Comparison of ENCODE assay signal across 17 cellular contexts in the genomic region with DNA sequence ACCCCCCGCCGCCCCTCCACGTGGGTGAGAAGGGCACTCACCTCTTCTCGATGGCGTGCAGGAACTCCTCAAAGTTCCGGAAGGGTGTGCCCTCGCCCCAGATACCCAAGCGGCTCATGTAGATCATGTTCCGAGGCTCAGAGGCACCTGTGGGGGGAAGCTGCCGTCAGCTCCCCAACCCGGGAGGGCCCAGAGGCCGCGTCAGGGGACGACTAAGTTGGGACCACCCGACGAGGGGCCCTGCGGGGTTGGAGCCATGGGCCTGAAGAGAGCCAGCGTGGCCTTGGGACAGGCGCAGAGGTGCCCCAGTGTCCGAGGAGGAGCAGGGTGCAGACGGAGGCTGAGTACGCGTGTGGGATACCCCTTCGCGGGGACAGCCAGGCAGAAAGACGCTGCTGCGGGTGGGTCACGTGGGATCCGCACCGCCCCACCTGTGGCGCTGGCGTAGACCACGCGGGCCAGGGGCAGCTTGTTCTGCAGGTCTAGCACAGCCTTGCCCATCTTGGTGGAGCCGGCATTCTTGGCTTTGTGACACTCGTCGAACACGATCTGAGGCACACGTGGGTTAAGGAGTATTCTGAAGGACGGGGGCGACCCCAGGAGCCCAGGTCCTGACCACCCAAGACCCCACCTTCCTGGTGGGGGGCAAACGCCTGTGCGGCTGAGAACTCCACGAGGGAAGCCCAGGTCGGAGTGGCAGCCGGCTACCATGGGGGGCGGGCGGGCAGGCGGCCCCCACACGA. TPM values are rescaled to one million over a fixed set of nuclear protein-coding genes. Genes with fewer than 3 reads are reported as not detected.
DNase-seq lines count a peak whose midpoint lies in the region; ATAC-seq, FAIRE-seq and TF ChIP-seq lines count a peak whose summit lies in the region.
"Had no signal": no experiment of that assay in that cellular context is flagged by ENCODE, and none has a peak within 500 bp of the region (broad histone marks: within the 10 kb centered on the region; RNA-seq: fewer than 3 reads in every experiment).

No MANE protein-coding gene starts in this region.

- H4K8ac ChIP-seq in H1 (ENCODE audit: extremely low read depth, insufficient read depth, low read length), result 0 out of 2 replicates have a peak overlapping the region, but pooled peaks have one; percentile 51
- H4K8ac ChIP-seq in trophoblast cell (ENCODE audit: low read depth, low read length), result no peak overlapping the region

- H3K27ac ChIP-seq in H1 (ENCODE audit: low read depth, low read length), result no peak overlapping the region
- no peak overlapping the region for H3K27ac ChIP-seq in trophoblast cell (ENCODE audit: low read depth, low read length)
- H3K27ac ChIP-seq: 22Rv1, BLaER1, GM23248 had no signal

- no peak overlapping the region for H4K5ac ChIP-seq in H1 (ENCODE audit: insufficient read length, low read depth, low read length)

- H3K79me2 ChIP-seq in H1 (ENCODE audit: control insufficient read depth in 1 of 2, insufficient read depth in 2 of 2, low read length in 2 of 2) (no peaks in the 10 kb centered on the region), trophoblast cell (ENCODE audit: control insufficient read depth, insufficient read depth, low read length, poor library complexity) (no peaks in the 10 kb centered on the region)

- H3K36me3 ChIP-seq in BE2C (peaks cover 46% of the 10 kb centered on the region), H1 (ENCODE audit: control insufficient read depth in 2 of 4, insufficient read depth in 4 of 4, low read length in 3 of 4) (peaks cover 0 to 51% (median 9%) of the 10 kb centered on the region in 4 experiments; a peak in 4 of 8 replicates), trophoblast cell (ENCODE audit: control insufficient read depth in 1 of 2, insufficient read depth in 2 of 2, low read length in 2 of 2) (peaks cover 84 to 85% of the 10 kb centered on the region in 2 experiments)

- DNase-seq in activated CD4-positive, CD25-positive, alpha-beta regulatory T cell treated with anti-CD3 and anti-CD28 coated beads, Interleukin-2, amount 50 U/mL, for 72 hours, result peak; percentile 30
- DNase-seq in BE2C, result peak; percentile 13
- no peak for DNase-seq in H1 (ENCODE audit: low read depth in 1 of 2, low spot score in 2 of 2)
- DNase-seq in trophoblast cell, result no peak
- DNase-seq in GM12891 (ENCODE audit: insufficient read length, low spot score), result no peak
- DNase-seq: Caco-2, DND-41, GDM1, GM23248, H7, HFFc6 had no signal

- H4K91ac ChIP-seq in H1 (replicated peaks; ENCODE audit: insufficient read length, low read length), result no peak overlapping the region
- H4K91ac ChIP-seq in trophoblast cell (ENCODE audit: low read depth, low read length), result no peak overlapping the region

- H3K9me3 ChIP-seq in BE2C (no peaks in the 10 kb centered on the region), H1 (ENCODE audit: insufficient read depth in 2 of 2, low read depth in 1 of 2, low read length in 1 of 2) (no peaks in the 10 kb centered on the region), trophoblast cell (ENCODE audit: insufficient read depth, low read depth, low read length) (peaks cover 2% of the 10 kb centered on the region)
- H3K9me3 ChIP-seq: BLaER1, Caco-2 had no signal

- H3K79me1 ChIP-seq in H1 (ENCODE audit: low read depth, low read length) (no peaks in the 10 kb centered on the region), trophoblast cell (ENCODE audit: low read length) (no peaks in the 10 kb centered on the region)

- TF ChIP-seq CTCF in BE2C (IDR thresholded peaks at IDR 0.05; ENCODE audit: low read depth, low read length) (no peak), H1 (IDR thresholded peaks at IDR 0.05; ENCODE audit: control extremely low read depth in 1 of 3, insufficient read depth in 1 of 3, low read depth in 1 of 3, low read length in 3 of 3) (no peak)

- WGBS in H1 (ENCODE audit: extremely low coverage in 1 of 2, insufficient coverage in 1 of 2, insufficient read length in 1 of 2, insufficient replicate concordance in 2 of 2, low coverage in 1 of 2, low lambda C conversion rate in 2 of 2, missing lambda C conversion rate in 1 of 2), 2 experiments, result 95% methylated on average over 45 of the region's 50 CpGs; no CpG with 5 or more reads in 1 of the 2 experiments
- no CpG with 5 or more reads among the region's 50 CpGs for WGBS in trophoblast cell (ENCODE audit: extremely low coverage, insufficient coverage, insufficient read length)

- H3K4me3 ChIP-seq in BE2C (ENCODE audit: low read depth, low read length) (no peak overlapping the region), H1 (ENCODE audit: extremely low read depth in 1 of 4, insufficient read depth in 2 of 4, low read depth in 3 of 4, low read length in 4 of 4) (no peak overlapping the region), trophoblast cell (ENCODE audit: low read depth, low read length) (peak overlapping the region; percentile 23)
- H3K4me3 ChIP-seq: BLaER1, GM23248 had no signal

- H2BK120ac ChIP-seq in H1 (replicated peaks; ENCODE audit: low read depth, low read length), result no peak overlapping the region
- H2BK120ac ChIP-seq in trophoblast cell (ENCODE audit: insufficient read depth, low read length, poor library complexity), result no peak overlapping the region

- TF ChIP-seq RAD21 in H1 (IDR thresholded peaks at IDR 0.05 in 1 of 2, conservative IDR thresholded peaks at IDR 0.05 in 1 of 2; ENCODE audit: low read depth in 2 of 2, low read length in 2 of 2), result no peak

- H2BK20ac ChIP-seq in H1 (ENCODE audit: low read length), result no peak overlapping the region

- H3K18ac ChIP-seq in H1 (ENCODE audit: extremely low read depth, low read length), result no peak overlapping the region
- H3K18ac ChIP-seq in trophoblast cell (ENCODE audit: low read length), result no peak overlapping the region

- H3K23ac ChIP-seq in H1 (ENCODE audit: insufficient read length) (no peak overlapping the region), trophoblast cell (ENCODE audit: low read length) (no peak overlapping the region)

- H3K9ac ChIP-seq in H1 (replicated peaks in 1 of 4; ENCODE audit: extremely low read depth in 1 of 4, low read depth in 3 of 4, low read length in 3 of 4) (no peak overlapping the region), trophoblast cell (ENCODE audit: low read length) (no peak overlapping the region)
- H3K9ac ChIP-seq: BLaER1, GM23248 had no signal

- POLR2A ChIA-PET in H1 (lab: Charles Lee; ENCODE audit: partially characterized antibody), result interaction anchor here (0.6 to 1.3 kb wide), 6 partner anchors 11 to 152 kb away, joined by 3 read pairs; no protein-coding TSS in a partner anchor

- peaks cover 0 to 1% of the 10 kb centered on the region in 2 experiments for H4K20me1 ChIP-seq in H1 (replicated peaks in 1 of 2; ENCODE audit: control insufficient read depth in 1 of 2, insufficient read depth in 2 of 2, low read length in 2 of 2)

- H3K14ac ChIP-seq in H1 (ENCODE audit: insufficient read length), result no peak overlapping the region
- H3K14ac ChIP-seq in trophoblast cell (ENCODE audit: low read length), result no peak overlapping the region

- H2AK5ac ChIP-seq in H1 (ENCODE audit: low read depth, low read length), result no peak overlapping the region
- no peak overlapping the region for H2AK5ac ChIP-seq in trophoblast cell (ENCODE audit: low read length)

- no peak for TF ChIP-seq EP300 in H1 (IDR thresholded peaks at IDR 0.05; ENCODE audit: borderline replicate concordance in 1 of 2, low read depth in 2 of 2, low read length in 2 of 2)

- H3K23me2 ChIP-seq in H1 (ENCODE audit: low read depth, low read length), result no peaks in the 10 kb centered on the region

- H3K4ac ChIP-seq in H1 (replicated peaks; ENCODE audit: insufficient read length, low read depth, low read length), result no peak overlapping the region
- H3K4ac ChIP-seq in trophoblast cell (ENCODE audit: low read depth, low read length), result no peak overlapping the region

- H3K56ac ChIP-seq in H1 (replicated peaks; ENCODE audit: insufficient read length, low read depth, low read length), result no peak overlapping the region

- no peak overlapping the region for H3K4me2 ChIP-seq in H1 (ENCODE audit: insufficient read depth in 1 of 2, low read depth in 2 of 2, low read length in 2 of 2)
- H3K4me2 ChIP-seq in trophoblast cell (ENCODE audit: low read length), result no peak overlapping the region
- H3K4me2 ChIP-seq: BLaER1 had no signal

- TF ChIP-seq POLR2A in H1 (IDR thresholded peaks at IDR 0.05; ENCODE audit: control extremely low read depth in 1 of 2, low read depth in 2 of 2, low read length in 2 of 2) (no peak), GM12891 (IDR thresholded peaks at IDR 0.05; ENCODE audit: low read depth, low read length) (no peak)

- CTCF ChIA-PET in H1 (lab: Charles Lee; ENCODE audit: partially characterized antibody), result interaction anchor here (0.6 to 1.4 kb wide), 3 partner anchors 9 to 1305 kb away, joined by 3 to 6 read pairs (median 3); no protein-coding TSS in a partner anchor

- FAIRE-seq in H1 (lab: Jason Lieb, UNC) (no peak), GM12891 (lab: Jason Lieb, UNC) (no peak)
- FAIRE-seq: HTR-8/SVneo had no signal

- H4K12ac ChIP-seq in trophoblast cell (ENCODE audit: low read depth, low read length), result no peak overlapping the region

- H3K27me3 ChIP-seq in BE2C, result no peaks in the 10 kb centered on the region
- H3K27me3 ChIP-seq in H1 (replicated peaks in 1 of 4; ENCODE audit: control insufficient read depth in 3 of 4, extremely low read depth in 1 of 4, insufficient read depth in 3 of 4, low read length in 3 of 4), result no peaks in the 10 kb centered on the region
- no peaks in the 10 kb centered on the region for H3K27me3 ChIP-seq in trophoblast cell (ENCODE audit: insufficient read depth, low read length)
- H3K27me3 ChIP-seq: BLaER1 had no signal

- no peak overlapping the region for H2BK5ac ChIP-seq in H1 (ENCODE audit: low read depth, low read length)
- no peak overlapping the region for H2BK5ac ChIP-seq in trophoblast cell (ENCODE audit: low read depth, low read length, poor library complexity)

- no peak for ATAC-seq in activated CD4-positive, CD25-positive, alpha-beta regulatory T cell treated with anti-CD3 and anti-CD28 coated beads, Interleukin-2, amount 50 U/mL, for 24 hours
- ATAC-seq in esophagus mucosa (no peak), GM21619 (IDR thresholded peaks at IDR 0.05; ENCODE audit: unreplicated experiment) (no peak)

- H3K4me1 ChIP-seq in BE2C (no peaks in the 10 kb centered on the region), H1 (replicated peaks in 1 of 4; ENCODE audit: control insufficient read depth in 3 of 4, insufficient read depth in 4 of 4, low read length in 3 of 4) (peaks cover 0 to 4% (median 2%) of the 10 kb centered on the region in 4 experiments; a peak in 3 of 7 replicates), trophoblast cell (ENCODE audit: control insufficient read depth in 1 of 2, insufficient read depth in 2 of 2, low read length in 2 of 2) (no peaks in the 10 kb centered on the region)
- H3K4me1 ChIP-seq: BLaER1, Caco-2 had no signal

- H2BK12ac ChIP-seq in H1 (ENCODE audit: low read depth, low read length) (no peak overlapping the region), trophoblast cell (ENCODE audit: low read length) (no peak overlapping the region)

- H2AFZ ChIP-seq in H1 (ENCODE audit: low read length) (no peak overlapping the region), trophoblast cell (ENCODE audit: insufficient read depth, low read length, poor library complexity) (no peak overlapping the region)
- H2AFZ ChIP-seq: GM23248 had no signal

- H2BK15ac ChIP-seq in H1 (ENCODE audit: low read length), result no peak overlapping the region

RNA-seq across cellular contexts. Expression of a gene that starts 15.9 kb away (rescaled TPM):
- polyA plus RNA-seq in BE2C (2012; ENCODE audit: insufficient read depth, insufficient read length, low read depth), result 790 TPM
- total RNA-seq in H1 (2021; fragmentation: NEBNext Ultra II Directional; extraction: Animal tissue kit (Norgen Biotek cat#: 25700)), result 342 and 355 TPM in 2 replicates
- polyA plus RNA-seq in H1 (2011; rRNA removed), result 693 and 947 TPM in 2 replicates
- 779 TPM for polyA plus RNA-seq in H1 (2011; cell fraction: cytosol; rRNA removed)
- 730 TPM for polyA plus RNA-seq in H1 (2011; cell fraction: nucleus; rRNA removed)
- 475 to 711 TPM (median 640 TPM) in 4 replicates for polyA plus RNA-seq in H1 (2012, experiment 1 of 2)
- polyA plus RNA-seq in H1 (2012, experiment 2 of 2), result 958 TPM
- 575 TPM for polyA plus RNA-seq in H1 (2013, experiment 1 of 2)
- polyA plus RNA-seq in H1 (2013, experiment 2 of 2), result 562 TPM
- 186 and 191 TPM in 2 replicates for polyA minus RNA-seq in H1 (2011; rRNA and poly(A)+ RNA removed)
- 297 TPM for polyA minus RNA-seq in H1 (2011; cell fraction: cytosol; rRNA and poly(A)+ RNA removed)
- polyA minus RNA-seq in H1 (2011; cell fraction: nucleus; rRNA and poly(A)+ RNA removed), result 155 TPM
- polyA plus RNA-seq in trophoblast cell (2013), result 795 and 804 TPM in 2 replicates
- 138 TPM for total RNA-seq in esophagus mucosa
- 472 TPM for polyA plus RNA-seq in GM12891 (2012; ENCODE audit: low read depth, missing spikeins)

RNA-seq across cellular contexts. Expression of a gene that starts 24.5 kb away (rescaled TPM):
- 824 TPM for polyA plus RNA-seq in BE2C (2012; ENCODE audit: insufficient read depth, insufficient read length, low read depth)
- 274 and 281 TPM in 2 replicates for total RNA-seq in H1 (2021; fragmentation: NEBNext Ultra II Directional; extraction: Animal tissue kit (Norgen Biotek cat#: 25700))
- polyA plus RNA-seq in H1 (2011; rRNA removed), result 381 and 483 TPM in 2 replicates
- 378 TPM for polyA plus RNA-seq in H1 (2011; cell fraction: cytosol; rRNA removed)
- polyA plus RNA-seq in H1 (2011; cell fraction: nucleus; rRNA removed), result 283 TPM
- 286 to 416 TPM (median 379 TPM) in 4 replicates for polyA plus RNA-seq in H1 (2012, experiment 1 of 2)
- polyA plus RNA-seq in H1 (2012, experiment 2 of 2), result 296 TPM
- polyA plus RNA-seq in H1 (2013, experiment 1 of 2), result 195 TPM
- 204 TPM for polyA plus RNA-seq in H1 (2013, experiment 2 of 2)
- polyA minus RNA-seq in H1 (2011; rRNA and poly(A)+ RNA removed), result 110 and 140 TPM in 2 replicates
- polyA minus RNA-seq in H1 (2011; cell fraction: cytosol; rRNA and poly(A)+ RNA removed), result 128 TPM
- 125 TPM for polyA minus RNA-seq in H1 (2011; cell fraction: nucleus; rRNA and poly(A)+ RNA removed)
- polyA plus RNA-seq in trophoblast cell (2013), result 192 and 197 TPM in 2 replicates
- 139 TPM for total RNA-seq in esophagus mucosa
- polyA plus RNA-seq in GM12891 (2012; ENCODE audit: low read depth, missing spikeins), result 196 TPM

RNA-seq across cellular contexts. Expression of a gene that starts 52.7 kb away (rescaled TPM):
- 31.2 TPM for polyA plus RNA-seq in BE2C (2012; ENCODE audit: insufficient read depth, insufficient read length, low read depth)
- 41.8 and 43.6 TPM in 2 replicates for total RNA-seq in H1 (2021; fragmentation: NEBNext Ultra II Directional; extraction: Animal tissue kit (Norgen Biotek cat#: 25700))
- 31.4 and 40.2 TPM in 2 replicates for polyA plus RNA-seq in H1 (2011; rRNA removed)
- polyA plus RNA-seq in H1 (2011; cell fraction: cytosol; rRNA removed), result 36.8 TPM
- polyA plus RNA-seq in H1 (2011; cell fraction: nucleus; rRNA removed), result 67.4 TPM
- 26.5 to 43.1 TPM (median 35.3 TPM) in 4 replicates for polyA plus RNA-seq in H1 (2012, experiment 1 of 2)
- 29.2 TPM for polyA plus RNA-seq in H1 (2012, experiment 2 of 2)
- polyA plus RNA-seq in H1 (2013, experiment 1 of 2), result 16.7 TPM
- polyA plus RNA-seq in H1 (2013, experiment 2 of 2), result 16.2 TPM
- 13.6 and 19.9 TPM in 2 replicates for polyA minus RNA-seq in H1 (2011; rRNA and poly(A)+ RNA removed)
- 28.4 TPM for polyA minus RNA-seq in H1 (2011; cell fraction: cytosol; rRNA and poly(A)+ RNA removed)
- polyA minus RNA-seq in H1 (2011; cell fraction: nucleus; rRNA and poly(A)+ RNA removed), result 25.1 TPM
- 13.6 and 14.5 TPM in 2 replicates for polyA plus RNA-seq in trophoblast cell (2013)
- total RNA-seq in esophagus mucosa, result 5.1 TPM
- polyA plus RNA-seq in GM12891 (2012; ENCODE audit: low read depth, missing spikeins), result 71.9 TPM

RNA-seq across cellular contexts. Expression of a gene that starts 54.4 kb away (rescaled TPM):
- 74.4 TPM for polyA plus RNA-seq in BE2C (2012; ENCODE audit: insufficient read depth, insufficient read length, low read depth)
- total RNA-seq in H1 (2021; fragmentation: NEBNext Ultra II Directional; extraction: Animal tissue kit (Norgen Biotek cat#: 25700)), result 31.4 and 37.4 TPM in 2 replicates
- polyA plus RNA-seq in H1 (2011; rRNA removed), result 12.2 and 21.3 TPM in 2 replicates
- 12.8 TPM for polyA plus RNA-seq in H1 (2011; cell fraction: cytosol; rRNA removed)
- polyA plus RNA-seq in H1 (2011; cell fraction: nucleus; rRNA removed), result 67.3 TPM
- 21.4 to 33.6 TPM (median 24.5 TPM) in 4 replicates for polyA plus RNA-seq in H1 (2012, experiment 1 of 2)
- polyA plus RNA-seq in H1 (2012, experiment 2 of 2), result 13.6 TPM
- 16.0 TPM for polyA plus RNA-seq in H1 (2013, experiment 1 of 2)
- polyA plus RNA-seq in H1 (2013, experiment 2 of 2), result 14.4 TPM
- 10.0 and 10.6 TPM in 2 replicates for polyA minus RNA-seq in H1 (2011; rRNA and poly(A)+ RNA removed)
- polyA minus RNA-seq in H1 (2011; cell fraction: cytosol; rRNA and poly(A)+ RNA removed), result 23.1 TPM
- 23.4 TPM for polyA minus RNA-seq in H1 (2011; cell fraction: nucleus; rRNA and poly(A)+ RNA removed)
- polyA plus RNA-seq in trophoblast cell (2013), result 21.2 and 22.5 TPM in 2 replicates
- 67.5 TPM for total RNA-seq in esophagus mucosa
- polyA plus RNA-seq in GM12891 (2012; ENCODE audit: low read depth, missing spikeins), result 9.2 TPM

Comparison
In these comparisons a context has a peak if more than half of its experiments do, and no peak if none do; other contexts are left out.
1. DNase-seq: peak in activated CD4-positive, CD25-positive, alpha-beta regulatory T cell treated with anti-CD3 and anti-CD28 coated beads, Interleukin-2, amount 50 U/mL, for 72 hours (single experiment) and BE2C (single experiment); none in H1 (0 of 2), trophoblast cell (0 of 2) and GM12891 (single experiment).